In genomic region chr15:69299451-69300128, GRCh38 we compare ENCODE assay signal across 9 cellular contexts. TPM values are rescaled to one million over a fixed set of nuclear protein-coding genes. Genes with fewer than 3 reads are reported as not detected.
DNase-seq lines count a peak whose midpoint lies in the region; ATAC-seq and TF ChIP-seq lines count a peak whose summit lies in the region.
"Had no signal": no experiment of that assay in that cellular context is flagged by ENCODE, and none has a peak within 500 bp of the region (broad histone marks: within the 10 kb centered on the region; RNA-seq: fewer than 3 reads in every experiment).

No MANE protein-coding gene starts in this region.

- ATAC-seq in heart right ventricle (no peak), left cardiac atrium (no peak), HG02870 (IDR thresholded peaks at IDR 0.05; ENCODE audit: unreplicated experiment) (no peak)

- intact Hi-C loops in heart right ventricle (cut with DNase I) = no loop called here
- intact Hi-C loops in left cardiac atrium (cut with DNase I) = no loop called here
- intact Hi-C loops in vagina (cut with DNase I) = no loop called here

- peaks cover 0 to 41% (median 26%) of the 10 kb centered on the region in 7 donors for H3K27me3 ChIP-seq in heart right ventricle
- peaks cover 14% of the 10 kb centered on the region for H3K27me3 ChIP-seq in effector memory CD4-positive, alpha-beta T cell (replicated peaks; ENCODE audit: control insufficient read depth, insufficient read depth, low read length, poor library complexity, severe bottlenecking)
- peaks cover 12% of the 10 kb centered on the region for H3K27me3 ChIP-seq in muscle layer of duodenum (ENCODE audit: low read depth, low read length)
- H3K27me3 ChIP-seq in vagina = no peaks in the 10 kb centered on the region

- TF ChIP-seq CTCF in heart right ventricle (IDR thresholded peaks at IDR 0.05) = no peak
- TF ChIP-seq CTCF in vagina (IDR thresholded peaks at IDR 0.05) = no peak

- H3K27ac ChIP-seq in heart right ventricle = peak overlapping the region in 1 of 10 donors; percentile 24
- H3K27ac ChIP-seq in effector memory CD4-positive, alpha-beta T cell (ENCODE audit: insufficient read depth, low read length, poor library complexity, severe bottlenecking) = no peak overlapping the region
- no peak overlapping the region for H3K27ac ChIP-seq in muscle layer of duodenum (ENCODE audit: low read length)
- H3K27ac ChIP-seq in vagina = no peak overlapping the region

- no peaks in the 10 kb centered on the region for H3K36me3 ChIP-seq in heart right ventricle
- H3K36me3 ChIP-seq in effector memory CD4-positive, alpha-beta T cell (ENCODE audit: control insufficient read depth, insufficient read depth, low read length) = no peaks in the 10 kb centered on the region
- H3K36me3 ChIP-seq in muscle layer of duodenum (ENCODE audit: control insufficient read depth in 1 of 2, insufficient read depth in 2 of 2, low read length in 2 of 2) = no peaks in the 10 kb centered on the region
- H3K36me3 ChIP-seq in vagina = no peaks in the 10 kb centered on the region

- no peaks in the 10 kb centered on the region for H3K9me3 ChIP-seq in heart right ventricle
- H3K9me3 ChIP-seq in effector memory CD4-positive, alpha-beta T cell (ENCODE audit: control insufficient read depth, low read length) = no peaks in the 10 kb centered on the region
- H3K9me3 ChIP-seq in muscle layer of duodenum (ENCODE audit: control insufficient read depth in 1 of 2, low read length in 2 of 2) = peaks cover 0 to 4% of the 10 kb centered on the region in 2 donors
- no peaks in the 10 kb centered on the region for H3K9me3 ChIP-seq in vagina

- no peak for TF ChIP-seq POLR2A in vagina (IDR thresholded peaks at IDR 0.05)

- DNase-seq in heart right ventricle (no peak), left cardiac atrium (no peak), vagina (ENCODE audit: extremely low spot score in 2 of 2) (no peak), DMS114 treated with DMSO at 0.1 percent for 48 hours (lab: John Stamatoyannopoulos, UW; ENCODE audit: unreplicated experiment) (no peak)
- no peak for DNase-seq in effector memory CD4-positive, alpha-beta T cell
- no peak for DNase-seq in activated CD4-positive, alpha-beta T cell treated with anti-CD3 and anti-CD28 coated beads for 1 hour
- DNase-seq: stimulated activated CD4-positive, alpha-beta T cell treated with anti-CD3 and anti-CD28 coated beads, Interleukin-1b, Interleukin-23, amount 100 ng/mL, for 48 hours had no signal

- 29 to 35% methylated on average over 20 of the region's 20 CpGs for WGBS in heart right ventricle, 2 donors

- H3K4me3 ChIP-seq in heart right ventricle (peak overlapping the region; percentile 21 to 72 (median 60)), muscle layer of duodenum (ENCODE audit: low read depth in 1 of 2, low read length in 2 of 2) (peak overlapping the region; percentile 16 to 68), vagina (peak overlapping the region; percentile 49 to 53)
- H3K4me3 ChIP-seq in effector memory CD4-positive, alpha-beta T cell (ENCODE audit: insufficient read depth, low read depth, low read length, poor library complexity, severe bottlenecking) = peak overlapping the region; percentile 29

- H3K4me1 ChIP-seq in heart right ventricle = peaks cover 0 to 22% (median 11%) of the 10 kb centered on the region in 9 donors
- H3K4me1 ChIP-seq in effector memory CD4-positive, alpha-beta T cell (ENCODE audit: control insufficient read depth, insufficient read depth, low read length, poor library complexity, severe bottlenecking) = no peaks in the 10 kb centered on the region
- H3K4me1 ChIP-seq in muscle layer of duodenum (ENCODE audit: control insufficient read depth in 1 of 2, insufficient read depth in 2 of 2, low read length in 2 of 2) = peaks cover 0 to 13% of the 10 kb centered on the region in 2 donors
- H3K4me1 ChIP-seq in vagina = peaks cover 14% of the 10 kb centered on the region

RNA-seq across cellular contexts. Expression of gene PAQR5, which starts 0.9 kb away (rescaled TPM):
- total RNA-seq in heart right ventricle (under 1 TPM; 0.32 to 0.97 (median 0.60) TPM), left cardiac atrium (1 to 10 TPM in 1 of 2 donors, under 1 TPM in 1; 0.62 to 1.2 TPM), vagina (9.1 TPM)
- polyA plus RNA-seq in heart right ventricle = 1 to 10 TPM in 1 of 2 donors, under 1 TPM in 1; 0.52 to 1.0 TPM
